In genomic region chr2:168194784-168195522, GRCh38 we compare ENCODE assay signal across 8 cellular contexts. TPM values are rescaled to one million over a fixed set of nuclear protein-coding genes. Genes with fewer than 3 reads are reported as not detected.
DNase-seq lines count a peak whose midpoint lies in the region; ATAC-seq and TF ChIP-seq lines count a peak whose summit lies in the region.

No MANE protein-coding gene starts in this region.

- no peak overlapping the region for H3K4me3 ChIP-seq in mammary epithelial cell (replicated peaks in 1 of 3; ENCODE audit: insufficient read depth in 1 of 3, low read depth in 2 of 3, low read length in 3 of 3)

- H3K27me3 ChIP-seq in mammary epithelial cell (ENCODE audit: insufficient read depth, low read length): no peaks in the 10 kb centered on the region

- H2AFZ ChIP-seq in mammary epithelial cell (ENCODE audit: low read depth, low read length): no peak overlapping the region

- H3K27ac ChIP-seq in mammary epithelial cell (ENCODE audit: insufficient read depth, low read depth, low read length): no peak overlapping the region

- no peaks in the 10 kb centered on the region for H3K9me3 ChIP-seq in mammary epithelial cell (replicated peaks; ENCODE audit: insufficient read depth, low read length)

- peak overlapping the region; percentile 92 to 97 for H3K27ac Mint-ChIP-seq in activated naive CD4-positive, alpha-beta T cell treated with anti-CD3 and anti-CD28 coated beads, Interleukin-2, amount 50 U/mL, for 72 hours

- in situ Hi-C loops in mammary epithelial cell (cut with MboI; ENCODE audit: low sequenced_read_pairs in 2 of 2): no loop called here

- no TSS peak for BruUV-seq in mammary epithelial cell (replicated peaks; lab: Mats Ljungman, UMichigan)

- no peaks in the 10 kb centered on the region for H4K20me1 ChIP-seq in mammary epithelial cell (ENCODE audit: insufficient read depth, low read length)

- intact Hi-C loops in mammary epithelial cell (cut with micrococcal nuclease): no loop called here

- H3K9ac ChIP-seq in mammary epithelial cell (ENCODE audit: insufficient read depth, low read length): no peak overlapping the region

- no peaks in the 10 kb centered on the region for H3K36me3 ChIP-seq in mammary epithelial cell (ENCODE audit: insufficient read depth, low read length)

- no peaks in the 10 kb centered on the region for H3K9me3 Mint-ChIP-seq in activated naive CD4-positive, alpha-beta T cell treated with anti-CD3 and anti-CD28 coated beads, Interleukin-2, amount 50 U/mL, for 72 hours

- no peak for TF ChIP-seq CTCF in mammary epithelial cell (conservative IDR thresholded peaks at IDR 0.05 in 1 of 2, IDR thresholded peaks at IDR 0.05 in 1 of 2; ENCODE audit: extremely low read depth in 1 of 2, insufficient read depth in 1 of 2, low read depth in 1 of 2, low read length in 2 of 2)

- peaks cover 35% of the 10 kb centered on the region for H3K4me1 ChIP-seq in mammary epithelial cell (ENCODE audit: insufficient read depth, low read length)

- peaks cover 0 to 18% of the 10 kb centered on the region in 2 donors for H3K36me3 Mint-ChIP-seq in activated naive CD4-positive, alpha-beta T cell treated with anti-CD3 and anti-CD28 coated beads, Interleukin-2, amount 50 U/mL, for 72 hours

- ATAC-seq in GM19452 (IDR thresholded peaks at IDR 0.05; ENCODE audit: unreplicated experiment) (peak; percentile 89), HG03342 (IDR thresholded peaks at IDR 0.05; ENCODE audit: unreplicated experiment) (peak; percentile 87)
- ATAC-seq in activated naive CD4-positive, alpha-beta T cell treated with anti-CD3 and anti-CD28 coated beads, Interleukin-2, amount 50 U/mL, for 72 hours: peak; percentile 91

- no peak overlapping the region for H3K4me2 ChIP-seq in mammary epithelial cell (ENCODE audit: insufficient read depth, low read depth, low read length)

- dilution Hi-C loops in mammary epithelial cell (cut with HindIII; ENCODE audit: low sequenced_read_pairs): no loop called here

- WGBS in mammary epithelial cell (ENCODE audit: low coverage, missing lambda C conversion rate): 100% methylated on average over 7 of the region's 7 CpGs

- CTCF ChIA-PET in mammary epithelial cell (lab: Charles Lee; ENCODE audit: low non-redundant PET): no interaction called here

- H3K79me2 ChIP-seq in mammary epithelial cell (ENCODE audit: insufficient read depth, low read length): peaks cover 75% of the 10 kb centered on the region

- peak; percentile 51 for DNase-seq in EH (ENCODE audit: low read depth)
- DNase-seq in activated naive CD4-positive, alpha-beta T cell treated with anti-CD3 and anti-CD28 coated beads, Interleukin-2, amount 50 U/mL, for 72 hours (ENCODE audit: low spot score in 2 of 2): no peak
- no peak for DNase-seq in GOT3 (lab: John Stamatoyannopoulos, UW)
- DNase-seq in NCI-H187 (lab: John Stamatoyannopoulos, UW): no peak
- DNase-seq in midbrain (lab: John Stamatoyannopoulos, UW): no peak
- no peak for DNase-seq in mammary epithelial cell

RNA-seq across cellular contexts. Expression of gene STK39, which starts 52.4 kb away (rescaled TPM):
- total RNA-seq in activated naive CD4-positive, alpha-beta T cell treated with anti-CD3 and anti-CD28 coated beads, Interleukin-2, amount 50 U/mL, for 72 hours: 10 to 100 TPM; 21.8 to 43.1 TPM
- total RNA-seq in mammary epithelial cell: 10 to 100 TPM; 24.8 to 33.7 TPM
- 15.9 TPM for polyA plus RNA-seq in mammary epithelial cell
- polyA minus RNA-seq in mammary epithelial cell: 8.4 TPM
